ENCODE assay signal across 2 cellular contexts in genomic region chr4:78544681-78545080, GRCh38.
TF ChIP-seq lines count a peak whose summit lies in the region.

No MANE protein-coding gene starts in this region.

TF ChIP-seq in SK-N-SH treated with all-trans-retinoic acid at 6 μM for 48 hours, 23 proteins besides CTCF, POLR2A, EP300 and RAD21 (continued from another document):
- TF ChIP-seq PATZ1 (CRISPR knock-in tag; IDR thresholded peaks at IDR 0.05; ENCODE audit: borderline replicate concordance) (no peak), ARNTL (CRISPR knock-in tag; IDR thresholded peaks at IDR 0.05; ENCODE audit: borderline replicate concordance, low read depth) (no peak), CSDC2 (CRISPR knock-in tag; IDR thresholded peaks at IDR 0.05) (no peak), ESRRG (CRISPR knock-in tag; IDR thresholded peaks at IDR 0.05) (no peak), GLIS3 (CRISPR knock-in tag; IDR thresholded peaks at IDR 0.05) (no peak), ISL1 (CRISPR knock-in tag; IDR thresholded peaks at IDR 0.05) (no peak)

TF ChIP-seq in SK-N-SH, 30 proteins besides CTCF, POLR2A, EP300 and RAD21 (continued from another document):
- TF ChIP-seq, protein P1, sequence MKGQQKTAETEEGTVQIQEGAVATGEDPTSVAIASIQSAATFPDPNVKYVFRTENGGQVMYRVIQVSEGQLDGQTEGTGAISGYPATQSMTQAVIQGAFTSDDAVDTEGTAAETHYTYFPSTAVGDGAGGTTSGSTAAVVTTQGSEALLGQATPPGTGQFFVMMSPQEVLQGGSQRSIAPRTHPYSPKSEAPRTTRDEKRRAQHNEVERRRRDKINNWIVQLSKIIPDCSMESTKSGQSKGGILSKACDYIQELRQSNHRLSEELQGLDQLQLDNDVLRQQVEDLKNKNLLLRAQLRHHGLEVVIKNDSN (IDR thresholded peaks at IDR 0.05; ENCODE audit: borderline replicate concordance, low read depth), result no peak
- TF ChIP-seq RXRA (IDR thresholded peaks at IDR 0.05; ENCODE audit: borderline replicate concordance, low read depth), result no peak
